ENCODE assay signal across 12 cellular contexts in the genomic region with DNA sequence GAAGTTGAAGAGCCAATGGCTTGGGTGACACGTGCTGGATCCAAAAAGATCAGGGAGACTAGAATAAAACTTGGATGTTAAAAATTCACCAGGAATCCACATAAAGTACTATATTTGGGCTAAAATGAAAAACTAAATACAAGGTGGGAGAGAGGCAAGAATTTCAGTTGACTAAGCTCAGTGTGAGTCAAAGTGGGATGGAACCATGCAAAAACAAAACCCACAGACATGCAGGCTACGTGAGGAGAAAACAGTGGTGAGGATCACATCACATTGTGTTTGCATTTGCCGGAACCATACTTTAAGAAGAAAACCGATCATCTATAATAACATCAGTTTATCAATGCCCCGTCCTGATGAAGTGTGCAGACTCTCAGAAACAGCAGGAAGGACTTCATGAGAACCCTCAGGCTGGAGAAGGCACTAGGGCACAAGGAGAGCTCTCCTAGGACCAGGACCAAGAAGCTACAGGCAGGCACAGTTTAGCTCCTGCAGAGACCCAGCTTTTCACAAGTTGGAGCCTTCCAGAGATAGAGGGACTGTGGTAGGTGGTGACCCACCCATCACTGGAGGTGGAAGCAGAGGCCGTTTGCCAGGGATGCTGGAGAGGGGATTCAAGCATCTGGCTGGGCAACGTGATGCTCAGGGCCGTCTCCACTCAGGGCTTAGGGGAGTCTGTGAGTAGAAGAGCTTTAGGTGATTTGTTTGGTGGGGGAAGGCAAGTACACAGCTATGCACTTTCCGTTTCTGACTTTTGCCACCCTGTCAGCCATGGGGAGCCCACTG. TPM values are rescaled to one million over a fixed set of nuclear protein-coding genes. Genes with fewer than 3 reads are reported as not detected.
DNase-seq lines count a peak whose midpoint lies in the region; ATAC-seq and TF ChIP-seq lines count a peak whose summit lies in the region.
"Had no signal": no experiment of that assay in that cellular context is flagged by ENCODE, and none has a peak within 500 bp of the region (broad histone marks: within the 10 kb centered on the region; RNA-seq: fewer than 3 reads in every experiment).

No MANE protein-coding gene starts in this region.

- peak overlapping the region; percentile 51 for H3K4me3 Mint-ChIP-seq in activated CD4-positive, alpha-beta memory T cell treated with anti-CD3 and anti-CD28 coated beads, Interleukin-2, amount 10 ng/mL, durations not matched to agents 7 days and 5 days
- H3K4me3 Mint-ChIP-seq: activated naive CD8-positive, alpha-beta T cell had no signal

- no peaks in the 10 kb centered on the region for H3K27me3 ChIP-seq in MM.1S (replicated peaks; ENCODE audit: insufficient read depth, low read length)

- H3K36me3 ChIP-seq in MM.1S (replicated peaks; ENCODE audit: insufficient read depth, low read length), result no peaks in the 10 kb centered on the region

- H4K20me1 ChIP-seq in MM.1S (ENCODE audit: insufficient read depth, low read length), result no peaks in the 10 kb centered on the region

- CTCF ChIA-PET in activated CD4-positive, alpha-beta memory T cell treated with anti-CD3 and anti-CD28 coated beads, Interleukin-2, amount 10 ng/mL, durations not matched to agents 7 days and 5 days (lab: Charles Lee), result interaction anchor here (0.9 to 3.0 kb wide), 10 partner anchors 9 to 388 kb away, joined by 3 to 22 read pairs (median 5); no protein-coding TSS in a partner anchor

- H3K9ac ChIP-seq in MM.1S (ENCODE audit: low read length), result no peak overlapping the region

- peak; percentile 59 for ATAC-seq in HG02610 (IDR thresholded peaks at IDR 0.05; ENCODE audit: unreplicated experiment)
- no peak for ATAC-seq in GM18870 (IDR thresholded peaks at IDR 0.05; ENCODE audit: unreplicated experiment)
- ATAC-seq in HG03460 (IDR thresholded peaks at IDR 0.05; ENCODE audit: unreplicated experiment), result no peak
- ATAC-seq: gastroesophageal sphincter had no signal

- no peaks in the 10 kb centered on the region for H3F3A ChIP-seq in MM.1S (ENCODE audit: insufficient read depth, low read length)

- no peaks in the 10 kb centered on the region for H3K9me2 ChIP-seq in MM.1S (replicated peaks; ENCODE audit: insufficient read depth, low read length)

- H3K79me2 ChIP-seq in MM.1S (ENCODE audit: low read length), result no peaks in the 10 kb centered on the region

- H3K4me3 ChIP-seq in skeletal muscle cell (ENCODE audit: low read depth, low read length) (no peak overlapping the region), MM.1S (ENCODE audit: low read length) (no peak overlapping the region)
- H3K4me3 ChIP-seq: gastroesophageal sphincter had no signal

- H3K27me3 Mint-ChIP-seq in activated CD4-positive, alpha-beta memory T cell treated with anti-CD3 and anti-CD28 coated beads, Interleukin-2, amount 10 ng/mL, durations not matched to agents 7 days and 5 days, result peaks cover 6% of the 10 kb centered on the region

- DNase-seq in GM13976 (ENCODE audit: low spot score) (peak; percentile 78), skeletal muscle cell (ENCODE audit: low read depth) (peak; percentile 32), MM.1S (no peak)
- peak; percentile 22 for DNase-seq in activated CD4-positive, alpha-beta memory T cell treated with anti-CD3 and anti-CD28 coated beads, Interleukin-2, amount 10 ng/mL, durations not matched to agents 7 days and 5 days
- DNase-seq: DMS153, NCI-H1436 treated with DMSO at 0.1 percent for 48 hours, SW 1271 had no signal

- no peak overlapping the region for H3K4me2 ChIP-seq in MM.1S (ENCODE audit: low read depth, low read length)

- H3K36me3 Mint-ChIP-seq in activated CD4-positive, alpha-beta memory T cell treated with anti-CD3 and anti-CD28 coated beads, Interleukin-2, amount 10 ng/mL, durations not matched to agents 7 days and 5 days (ENCODE audit: low read depth), result no peaks in the 10 kb centered on the region
- H3K36me3 Mint-ChIP-seq: activated naive CD8-positive, alpha-beta T cell had no signal

- H3K27ac Mint-ChIP-seq in activated CD4-positive, alpha-beta memory T cell treated with anti-CD3 and anti-CD28 coated beads, Interleukin-2, amount 10 ng/mL, durations not matched to agents 7 days and 5 days, result peak overlapping the region; percentile 62
- H3K27ac Mint-ChIP-seq: activated naive CD8-positive, alpha-beta T cell had no signal

- in situ Hi-C loops in GM13976 (cut with MboI; ENCODE audit: low sequenced_read_pairs, unreplicated experiment), result no loop called here

- peaks cover 22% of the 10 kb centered on the region for H3K4me1 Mint-ChIP-seq in activated CD4-positive, alpha-beta memory T cell treated with anti-CD3 and anti-CD28 coated beads, Interleukin-2, amount 10 ng/mL, durations not matched to agents 7 days and 5 days

- TF ChIP-seq CTCF in GM13976 (IDR thresholded peaks at IDR 0.05; ENCODE audit: borderline replicate concordance, control extremely low read depth, extremely low read depth, insufficient read depth, missing control alignments) (no peak), MM.1S (IDR thresholded peaks at IDR 0.05; ENCODE audit: low read length) (no peak)

- no peak overlapping the region for H2AFZ ChIP-seq in MM.1S (ENCODE audit: low read length)

- H3K27ac ChIP-seq in MM.1S (ENCODE audit: low read length), result no peak overlapping the region
- H3K27ac ChIP-seq: gastroesophageal sphincter had no signal

- no peaks in the 10 kb centered on the region for H3K9me3 Mint-ChIP-seq in activated CD4-positive, alpha-beta memory T cell treated with anti-CD3 and anti-CD28 coated beads, Interleukin-2, amount 10 ng/mL, durations not matched to agents 7 days and 5 days

- no peaks in the 10 kb centered on the region for H3K9me3 ChIP-seq in MM.1S (replicated peaks; ENCODE audit: insufficient read depth, low read length)
- H3K9me3 ChIP-seq: gastroesophageal sphincter had no signal

- H3K4me1 ChIP-seq in MM.1S (ENCODE audit: low read length), result no peaks in the 10 kb centered on the region

- POLR2A ChIA-PET in activated CD4-positive, alpha-beta memory T cell treated with anti-CD3 and anti-CD28 coated beads, Interleukin-2, amount 10 ng/mL, durations not matched to agents 7 days and 5 days (lab: Charles Lee), result interaction anchor here (1.6 kb wide), 1 partner anchor 29 kb away, joined by 4 read pairs; no protein-coding TSS in a partner anchor

RNA-seq across cellular contexts. Expression of a gene that starts 29.0 kb away (rescaled TPM):
- total RNA-seq in activated CD4-positive, alpha-beta memory T cell treated with anti-CD3 and anti-CD28 coated beads, Interleukin-2, amount 10 ng/mL, durations not matched to agents 7 days and 5 days, result not detected
- total RNA-seq: gastroesophageal sphincter had no signal
